8 cellular contexts compared by ENCODE assay signal in the genomic region with DNA sequence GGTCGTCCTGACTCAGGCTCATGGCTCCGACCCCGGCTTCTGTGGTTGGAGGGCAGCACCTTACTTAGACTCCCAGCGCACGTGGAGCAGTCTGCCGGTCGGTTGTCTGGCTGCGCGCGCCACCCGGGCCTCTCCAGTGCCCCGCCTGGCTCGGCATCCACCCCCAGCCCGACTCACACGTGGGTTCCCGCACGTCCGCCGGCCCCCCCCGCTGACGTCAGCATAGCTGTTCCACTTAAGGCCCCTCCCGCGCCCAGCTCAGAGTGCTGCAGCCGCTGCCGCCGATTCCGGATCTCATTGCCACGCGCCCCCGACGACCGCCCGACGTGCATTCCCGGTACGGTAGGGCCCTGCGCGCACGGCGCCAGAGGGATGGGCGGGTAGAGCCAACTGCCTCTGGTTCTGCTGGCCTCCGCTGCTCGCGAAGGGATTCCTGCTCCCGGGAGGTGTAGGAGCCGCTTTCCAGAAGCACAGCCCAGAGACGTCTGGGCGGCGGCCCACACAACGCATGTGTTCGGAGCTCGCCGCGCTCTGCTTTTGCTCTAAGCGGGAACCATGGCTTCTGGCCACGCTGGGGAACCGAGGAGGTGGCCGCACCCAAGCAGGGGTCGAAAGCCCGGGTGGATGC. TPM values are rescaled to one million over a fixed set of nuclear protein-coding genes. Genes with fewer than 3 reads are reported as not detected.
DNase-seq lines count a peak whose midpoint lies in the region; ATAC-seq and TF ChIP-seq lines count a peak whose summit lies in the region.

TSS of gene LDHA (plus strand) at position 264 of the 628 bp plus-strand sequence. CDS start 2,280 bp downstream, outside the sequence.

- H3K9me3 Mint-ChIP-seq in T-helper 1 cell treated with Interleukin-12 subunit alpha and Interleukin-12 subunit beta and Interleukin-4 antibody, amounts not matched to agents 30 μg/mL and 1 μg/mL, for 36 hours: no peaks in the 10 kb centered on the region

- H3K27ac ChIP-seq in left ventricle myocardium inferior (replicated peaks) (peak within 1 kb of the TSS; percentile 98), prostate gland (peak within 1 kb of the TSS; percentile 86 to 92)

- peak; percentile 78 for DNase-seq in NCI-H1694 treated with DMSO at 0.1 percent for 48 hours (lab: John Stamatoyannopoulos, UW)
- DNase-seq in amygdala (lab: John Stamatoyannopoulos, UW): peak; percentile 17 to 97 (median 88)
- peak; percentile 99 for DNase-seq in left ventricle myocardium inferior
- peak; percentile 96 for DNase-seq in prostate gland (ENCODE audit: low spot score)
- DNase-seq in ureter (ENCODE audit: low spot score): peak; percentile 99

- TF ChIP-seq POLR2A in GM15510 (IDR thresholded peaks at IDR 0.05; ENCODE audit: borderline replicate concordance, extremely low read depth, insufficient read length): peak; percentile 100
- peak; percentile 98 for TF ChIP-seq POLR2A in prostate gland (IDR thresholded peaks at IDR 0.05)

- intact Hi-C loops in left ventricle myocardium inferior (cut with micrococcal nuclease): no loop called here
- intact Hi-C loops in prostate gland (cut with DNase I): loop anchor here (2.0 to 5.0 kb wide), 2 partner anchors 72 to 133 kb away; partner anchors contain the start of genes GTF2H1, HPS5 and TSG101

- no peaks in the 10 kb centered on the region for H3K27me3 ChIP-seq in left ventricle myocardium inferior (ENCODE audit: low read depth)
- no peaks in the 10 kb centered on the region for H3K27me3 ChIP-seq in prostate gland (replicated peaks; ENCODE audit: insufficient read depth)

- H3K27ac Mint-ChIP-seq in T-helper 1 cell treated with Interleukin-12 subunit alpha and Interleukin-12 subunit beta and Interleukin-4 antibody, amounts not matched to agents 30 μg/mL and 1 μg/mL, for 36 hours: peak within 1 kb of the TSS; percentile 95

- H3K36me3 ChIP-seq in left ventricle myocardium inferior (peaks cover 29% of the 10 kb centered on the region), prostate gland (peaks cover 0 to under 1% of the 10 kb centered on the region in 2 donors)

- no peaks in the 10 kb centered on the region for H3K9me3 ChIP-seq in left ventricle myocardium inferior (replicated peaks)
- no peaks in the 10 kb centered on the region for H3K9me3 ChIP-seq in prostate gland

- TF ChIP-seq CTCF in left ventricle myocardium inferior (IDR thresholded peaks at IDR 0.05; ENCODE audit: borderline replicate concordance) (no peak), prostate gland (IDR thresholded peaks at IDR 0.05) (peak in 2 of 4 experiments; percentile 2 to 23)

- H3K4me3 Mint-ChIP-seq in T-helper 1 cell treated with Interleukin-12 subunit alpha and Interleukin-12 subunit beta and Interleukin-4 antibody, amounts not matched to agents 30 μg/mL and 1 μg/mL, for 36 hours: peak within 1 kb of the TSS; percentile 98

- peaks cover 37% of the 10 kb centered on the region for H3K36me3 Mint-ChIP-seq in T-helper 1 cell treated with Interleukin-12 subunit alpha and Interleukin-12 subunit beta and Interleukin-4 antibody, amounts not matched to agents 30 μg/mL and 1 μg/mL, for 36 hours (ENCODE audit: low read depth)

- H3K4me3 ChIP-seq in left ventricle myocardium inferior (peak within 1 kb of the TSS; percentile 93), prostate gland (peak within 1 kb of the TSS; percentile 49 to 79)

- peaks cover 48% of the 10 kb centered on the region for H3K4me1 Mint-ChIP-seq in T-helper 1 cell treated with Interleukin-12 subunit alpha and Interleukin-12 subunit beta and Interleukin-4 antibody, amounts not matched to agents 30 μg/mL and 1 μg/mL, for 36 hours (ENCODE audit: low read depth)

- H3K4me1 ChIP-seq in left ventricle myocardium inferior: peaks cover 31% of the 10 kb centered on the region
- peaks cover 3% of the 10 kb centered on the region for H3K4me1 ChIP-seq in prostate gland (replicated peaks)

- peak; percentile 77 for ATAC-seq in HG02885 (IDR thresholded peaks at IDR 0.05; ENCODE audit: poor library complexity, unreplicated experiment)

- no peaks in the 10 kb centered on the region for H3K27me3 Mint-ChIP-seq in T-helper 1 cell treated with Interleukin-12 subunit alpha and Interleukin-12 subunit beta and Interleukin-4 antibody, amounts not matched to agents 30 μg/mL and 1 μg/mL, for 36 hours (ENCODE audit: low read depth)

- WGBS in prostate gland: 1% methylated on average over 42 of the region's 60 CpGs

RNA-seq across cellular contexts. Expression of gene LDHA, which starts in this region (rescaled TPM):
- total RNA-seq in left ventricle myocardium inferior: 332 TPM
- total RNA-seq in prostate gland: 100 to 1,000 TPM; 182 to 192 TPM
- 304 TPM for total RNA-seq in ureter

Comparison
In these comparisons a context has a peak if more than half of its experiments do, and no peak if none do; other contexts are left out.
1. Peak in every context shown above with its lines: DNase-seq, ATAC-seq, H3K4me3 ChIP-seq and H3K27ac ChIP-seq.